In the genomic region with DNA sequence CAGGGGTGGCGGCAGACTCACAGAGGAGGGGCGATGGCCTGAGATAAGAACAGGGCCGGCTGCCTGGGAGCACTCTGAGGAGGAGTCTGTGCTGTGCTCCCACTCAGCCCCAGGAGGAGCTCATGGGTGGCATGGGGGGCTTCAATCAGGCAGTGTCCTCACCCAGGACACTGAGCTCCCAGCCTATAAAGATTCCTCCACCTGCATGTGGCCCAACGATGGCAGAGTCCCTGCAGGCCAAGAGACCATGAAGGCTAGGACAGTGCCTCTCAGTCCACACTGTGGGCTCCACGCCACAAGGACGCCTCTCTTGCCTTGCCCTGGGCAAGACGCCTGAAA, we compare ENCODE assay signal across 17 cellular contexts. TPM values are rescaled to one million over a fixed set of nuclear protein-coding genes. Genes with fewer than 3 reads are reported as not detected.
DNase-seq lines count a peak whose midpoint lies in the region; ATAC-seq, FAIRE-seq and TF ChIP-seq lines count a peak whose summit lies in the region.
"Had no signal": no experiment of that assay in that cellular context is flagged by ENCODE, and none has a peak within 500 bp of the region (broad histone marks: within the 10 kb centered on the region; RNA-seq: fewer than 3 reads in every experiment).

No MANE protein-coding gene starts in this region.

- no peak for FAIRE-seq in HepG2 (lab: Jason Lieb, UNC)
- FAIRE-seq: GM12878 had no signal

- H3K4me2 ChIP-seq in HepG2 (ENCODE audit: low read depth, low read length) (no peak overlapping the region), osteoblast (ENCODE audit: insufficient read depth, low read length) (no peak overlapping the region)

- TF ChIP-seq RAD21 in HepG2 (CRISPR knock-in tag; IDR thresholded peaks at IDR 0.05): no peak

- H4K20me1 ChIP-seq in HepG2 (ENCODE audit: insufficient read depth, low read length) (no peaks in the 10 kb centered on the region), osteoblast (ENCODE audit: insufficient read depth, low read length) (no peaks in the 10 kb centered on the region)

- POLR2A ChIA-PET in HepG2 (lab: Yijun Ruan, JAX): no interaction called here

- TF ChIP-seq POLR2A in HepG2 (IDR thresholded peaks at IDR 0.05; ENCODE audit: insufficient read depth in 1 of 2, low read depth in 2 of 2, low read length in 2 of 2) (no peak), right lobe of liver (IDR thresholded peaks at IDR 0.05) (no peak)

- H2AFZ ChIP-seq in HepG2 (ENCODE audit: low read length) (no peak overlapping the region), osteoblast (ENCODE audit: low read length) (no peak overlapping the region)
- H2AFZ ChIP-seq: GM23248 had no signal

- BruUV-seq in HepG2 (replicated peaks; lab: Mats Ljungman, UMichigan): no TSS peak

- TF ChIP-seq CTCF in HepG2 (CRISPR knock-in tag; IDR thresholded peaks at IDR 0.05): no peak
- no peak for TF ChIP-seq CTCF in right lobe of liver (IDR thresholded peaks at IDR 0.05)
- TF ChIP-seq CTCF in ascending aorta (IDR thresholded peaks at IDR 0.05): no peak
- TF ChIP-seq CTCF in osteoblast (IDR thresholded peaks at IDR 0.05; ENCODE audit: extremely low read depth, low read depth, low read length): no peak

- H3K27ac ChIP-seq in HepG2 (ENCODE audit: extremely low read length, insufficient read depth, low read length) (no peak overlapping the region), right lobe of liver (no peak overlapping the region), ascending aorta (peak overlapping the region; percentile 94 to 95), osteoblast (ENCODE audit: low read depth, low read length) (no peak overlapping the region)
- H3K27ac ChIP-seq: BLaER1 treated with 17β-estradiol and CSF1 and Interleukin-3, amounts not matched to agents 10 nM and 100 nM; GM23248 had no signal

- DNase-seq in HepG2 (ENCODE audit: low spot score) (no peak), right lobe of liver (no peak), ascending aorta (ENCODE audit: low spot score in 2 of 2) (no peak), osteoblast (ENCODE audit: insufficient read length, low spot score, missing footprints) (peak; percentile 55), KBM-7 (no peak), AG20443 (ENCODE audit: low spot score) (no peak), HPDE6-E6E7 (ENCODE audit: extremely low spot score) (no peak)
- DNase-seq: 8988T; CD4-positive, CD25-positive, alpha-beta regulatory T cell; DMS 273 treated with DMSO at 0.1 percent for 48 hours; DMS79; GM23248 had no signal

- H3K36me3 ChIP-seq in HepG2 (replicated peaks in 1 of 2; ENCODE audit: control insufficient read depth in 1 of 2, insufficient read depth in 2 of 2, low read length in 2 of 2): no peaks in the 10 kb centered on the region
- no peaks in the 10 kb centered on the region for H3K36me3 ChIP-seq in right lobe of liver
- H3K36me3 ChIP-seq in ascending aorta: no peaks in the 10 kb centered on the region
- H3K36me3 ChIP-seq in osteoblast (ENCODE audit: insufficient read depth, low read length): no peaks in the 10 kb centered on the region
- H3K36me3 ChIP-seq: BLaER1 treated with 17β-estradiol and CSF1 and Interleukin-3, amounts not matched to agents 10 nM and 100 nM had no signal

- H3K4me1 ChIP-seq in HepG2 (ENCODE audit: insufficient read depth, low read length) (no peaks in the 10 kb centered on the region; the same call in 1 of the 2 replicates), right lobe of liver (no peaks in the 10 kb centered on the region), ascending aorta (peaks cover 27 to 60% of the 10 kb centered on the region in 2 donors), osteoblast (ENCODE audit: insufficient read depth, low read length) (peaks cover 29% of the 10 kb centered on the region)

- H3K9ac ChIP-seq in HepG2 (ENCODE audit: insufficient read depth, low read depth, low read length): no peak overlapping the region
- H3K9ac ChIP-seq: GM23248 had no signal

- H3K79me2 ChIP-seq in HepG2 (ENCODE audit: insufficient read depth, low read length) (no peaks in the 10 kb centered on the region), osteoblast (ENCODE audit: insufficient read depth, low read length) (no peaks in the 10 kb centered on the region)

- ATAC-seq in HepG2 (no peak), right lobe of liver (no peak)
- ATAC-seq: GM12878 had no signal

- intact Hi-C loops in HepG2 (cut with micrococcal nuclease; ENCODE audit: unreplicated experiment) (no loop called here), right lobe of liver (cut with DNase I) (no loop called here), ascending aorta (cut with DNase I) (no loop called here)

- H3K9me3 ChIP-seq in HepG2 (ENCODE audit: low read length) (no peaks in the 10 kb centered on the region), right lobe of liver (no peaks in the 10 kb centered on the region), ascending aorta (no peaks in the 10 kb centered on the region), osteoblast (ENCODE audit: low read depth, low read length) (no peaks in the 10 kb centered on the region)
- H3K9me3 ChIP-seq: BLaER1 treated with 17β-estradiol and CSF1 and Interleukin-3, amounts not matched to agents 10 nM and 100 nM had no signal

- 28% methylated on average over 3 of the region's 7 CpGs for WGBS in HepG2 (ENCODE audit: low lambda C conversion rate)
- no CpG with 5 or more reads among the region's 7 CpGs for WGBS in right lobe of liver (ENCODE audit: insufficient coverage, low coverage, low lambda C conversion rate, missing lambda C conversion rate)

- TF ChIP-seq EP300 in HepG2 (IDR thresholded peaks at IDR 0.05; ENCODE audit: low read depth in 2 of 2, low read length in 2 of 2) (no peak), HepG2 (CRISPR knock-in tag; IDR thresholded peaks at IDR 0.05; ENCODE audit: borderline replicate concordance) (no peak)

- H3K27me3 ChIP-seq in HepG2 (ENCODE audit: control insufficient read depth in 1 of 2, insufficient read depth in 2 of 2, low read length in 2 of 2): peaks cover 9 to 45% of the 10 kb centered on the region in 2 experiments; a peak in 4 of 5 replicates
- H3K27me3 ChIP-seq in right lobe of liver: peaks cover 0 to 11% of the 10 kb centered on the region in 2 donors
- no peaks in the 10 kb centered on the region for H3K27me3 ChIP-seq in ascending aorta
- H3K27me3 ChIP-seq in osteoblast (ENCODE audit: insufficient read depth, low read length): no peaks in the 10 kb centered on the region

- H3K4me3 ChIP-seq in HepG2 (replicated peaks in 1 of 3; ENCODE audit: insufficient read depth in 1 of 3, low read depth in 2 of 3, low read length in 3 of 3) (no peak overlapping the region), right lobe of liver (no peak overlapping the region), ascending aorta (no peak overlapping the region), osteoblast (ENCODE audit: insufficient read depth, low read length) (no peak overlapping the region)
- H3K4me3 ChIP-seq: BLaER1 treated with 17β-estradiol and CSF1 and Interleukin-3, amounts not matched to agents 10 nM and 100 nM; GM12878; GM23248 had no signal

- CTCF ChIA-PET in HepG2 (lab: Yijun Ruan, JAX; ENCODE audit: low intra/inter-chr PET ratio, low total read pairs): no interaction called here

- in situ Hi-C loops in HepG2 (cut with HindIII; ENCODE audit: extremely low pct_ligation_motif_present, low pct_unique_long_range_greater_than_20kb): no loop called here
- in situ Hi-C loops in KBM-7 (cut with MboI; ENCODE audit: low pct_unique_long_range_greater_than_20kb, low sequenced_read_pairs): no loop called here

RNA-seq across cellular contexts. Expression of a gene that starts 1.9 kb away (rescaled TPM):
- total RNA-seq in HepG2 (2016; rRNA removed; fragmentation: Illumina TruSeq; extraction: Trizol) (not detected in 2 replicates), right lobe of liver (not detected), ascending aorta (4.4 TPM), osteoblast (1.8 and 2.9 TPM in 2 replicates)
- not detected in 2 replicates for total RNA-seq in HepG2 (2016; cell fraction: cytosol; rRNA removed; fragmentation: Illumina TruSeq; extraction: Trizol; ENCODE audit: low read depth)
- total RNA-seq in HepG2 (2016; cell fraction: insoluble cytoplasmic fraction; rRNA removed; fragmentation: Illumina TruSeq; extraction: Trizol): not detected in 2 replicates
- not detected in 2 replicates for total RNA-seq in HepG2 (2016; cell fraction: membrane; rRNA removed; fragmentation: Illumina TruSeq; extraction: Trizol)
- total RNA-seq in HepG2 (2016; cell fraction: nucleus; rRNA removed; fragmentation: Illumina TruSeq; extraction: Trizol): not detected in 2 replicates
- polyA plus RNA-seq in HepG2 (2011; rRNA removed): not detected in 2 replicates
- polyA plus RNA-seq in HepG2 (2011; cell fraction: cytosol; rRNA removed): not detected in 2 replicates
- polyA plus RNA-seq in HepG2 (2011; cell fraction: nucleus; rRNA removed): not detected in 2 replicates
- polyA plus RNA-seq in HepG2 (2012): not detected in 2 replicates
- not detected in 2 replicates for polyA plus RNA-seq in HepG2 (2016; cell fraction: cytosol; fragmentation: Illumina TruSeq; extraction: Trizol; ENCODE audit: low read depth)
- not detected in 2 replicates for polyA plus RNA-seq in HepG2 (2016; cell fraction: insoluble cytoplasmic fraction; fragmentation: Illumina TruSeq; extraction: Trizol; ENCODE audit: low read depth)
- polyA plus RNA-seq in HepG2 (2016; cell fraction: membrane; fragmentation: Illumina TruSeq; extraction: Trizol; ENCODE audit: low read depth): not detected in 2 replicates
- polyA plus RNA-seq in HepG2 (2016; cell fraction: nucleus; fragmentation: Illumina TruSeq; extraction: Trizol; ENCODE audit: insufficient read depth, low read depth): not detected in 2 replicates
- polyA minus RNA-seq in HepG2 (2011; rRNA and poly(A)+ RNA removed; ENCODE audit: low replicate concordance): not detected in 2 replicates
- polyA minus RNA-seq in HepG2 (2011; cell fraction: cytosol; rRNA and poly(A)+ RNA removed): not detected in 2 replicates
- polyA minus RNA-seq in HepG2 (2011; cell fraction: nucleus; rRNA and poly(A)+ RNA removed): not detected in 2 replicates
- total RNA-seq: CD4-positive, CD25-positive, alpha-beta regulatory T cell; G401; GM12878; H7; HT1080 had no signal
- polyA plus RNA-seq: CD4-positive, CD25-positive, alpha-beta regulatory T cell; GM12878 had no signal

RNA-seq across cellular contexts. Expression of a gene that starts 11.4 kb away (rescaled TPM):
- 40.5 and 45.9 TPM in 2 replicates for total RNA-seq in HepG2 (2016; rRNA removed; fragmentation: Illumina TruSeq; extraction: Trizol)
- 24.1 and 29.2 TPM in 2 replicates for total RNA-seq in HepG2 (2016; cell fraction: cytosol; rRNA removed; fragmentation: Illumina TruSeq; extraction: Trizol; ENCODE audit: low read depth)
- 42.5 and 45.7 TPM in 2 replicates for total RNA-seq in HepG2 (2016; cell fraction: insoluble cytoplasmic fraction; rRNA removed; fragmentation: Illumina TruSeq; extraction: Trizol)
- 21.9 and 24.3 TPM in 2 replicates for total RNA-seq in HepG2 (2016; cell fraction: membrane; rRNA removed; fragmentation: Illumina TruSeq; extraction: Trizol)
- total RNA-seq in HepG2 (2016; cell fraction: nucleus; rRNA removed; fragmentation: Illumina TruSeq; extraction: Trizol): 17.5 and 24.3 TPM in 2 replicates
- polyA plus RNA-seq in HepG2 (2011; rRNA removed): 75.9 and 86.5 TPM in 2 replicates
- 96.6 and 104 TPM in 2 replicates for polyA plus RNA-seq in HepG2 (2011; cell fraction: cytosol; rRNA removed)
- polyA plus RNA-seq in HepG2 (2011; cell fraction: nucleus; rRNA removed): 34.4 and 41.3 TPM in 2 replicates
- 102 and 132 TPM in 2 replicates for polyA plus RNA-seq in HepG2 (2012)
- 115 and 123 TPM in 2 replicates for polyA plus RNA-seq in HepG2 (2016; cell fraction: cytosol; fragmentation: Illumina TruSeq; extraction: Trizol; ENCODE audit: low read depth)
- polyA plus RNA-seq in HepG2 (2016; cell fraction: insoluble cytoplasmic fraction; fragmentation: Illumina TruSeq; extraction: Trizol; ENCODE audit: low read depth): 264 and 272 TPM in 2 replicates
- polyA plus RNA-seq in HepG2 (2016; cell fraction: membrane; fragmentation: Illumina TruSeq; extraction: Trizol; ENCODE audit: low read depth): 102 and 111 TPM in 2 replicates
- polyA plus RNA-seq in HepG2 (2016; cell fraction: nucleus; fragmentation: Illumina TruSeq; extraction: Trizol; ENCODE audit: insufficient read depth, low read depth): 126 and 133 TPM in 2 replicates
- 57.6 and 195 TPM in 2 replicates for polyA minus RNA-seq in HepG2 (2011; rRNA and poly(A)+ RNA removed; ENCODE audit: low replicate concordance)
- 20.0 and 34.2 TPM in 2 replicates for polyA minus RNA-seq in HepG2 (2011; cell fraction: cytosol; rRNA and poly(A)+ RNA removed)
- polyA minus RNA-seq in HepG2 (2011; cell fraction: nucleus; rRNA and poly(A)+ RNA removed): 23.4 and 30.2 TPM in 2 replicates
- total RNA-seq in right lobe of liver: 10 to 100 TPM; 30.2 to 96.9 (median 72.0) TPM
- 11.7 TPM for total RNA-seq in ascending aorta
- total RNA-seq in osteoblast: 14.5 and 14.7 TPM in 2 replicates

RNA-seq across cellular contexts. Expression of a gene that starts 11.8 kb away (rescaled TPM):
- total RNA-seq in HepG2 (2016; rRNA removed; fragmentation: Illumina TruSeq; extraction: Trizol) (30.8 and 45.9 TPM in 2 replicates), right lobe of liver (10 to 100 TPM; 11.5 to 22.1 (median 13.1) TPM), ascending aorta (15.6 TPM), osteoblast (28.6 and 31.2 TPM in 2 replicates)
- total RNA-seq in HepG2 (2016; cell fraction: cytosol; rRNA removed; fragmentation: Illumina TruSeq; extraction: Trizol; ENCODE audit: low read depth): 6.9 and 8.1 TPM in 2 replicates
- 31.8 and 45.0 TPM in 2 replicates for total RNA-seq in HepG2 (2016; cell fraction: insoluble cytoplasmic fraction; rRNA removed; fragmentation: Illumina TruSeq; extraction: Trizol)
- 15.6 and 16.4 TPM in 2 replicates for total RNA-seq in HepG2 (2016; cell fraction: membrane; rRNA removed; fragmentation: Illumina TruSeq; extraction: Trizol)
- total RNA-seq in HepG2 (2016; cell fraction: nucleus; rRNA removed; fragmentation: Illumina TruSeq; extraction: Trizol): 25.8 TPM in 2 replicates
- polyA plus RNA-seq in HepG2 (2011; rRNA removed): 18.2 and 24.0 TPM in 2 replicates
- polyA plus RNA-seq in HepG2 (2011; cell fraction: cytosol; rRNA removed): 22.4 and 22.6 TPM in 2 replicates
- 15.8 and 23.5 TPM in 2 replicates for polyA plus RNA-seq in HepG2 (2011; cell fraction: nucleus; rRNA removed)
- polyA plus RNA-seq in HepG2 (2012): 15.2 and 20.1 TPM in 2 replicates
- polyA plus RNA-seq in HepG2 (2016; cell fraction: cytosol; fragmentation: Illumina TruSeq; extraction: Trizol; ENCODE audit: low read depth): 2.1 and 2.9 TPM in 2 replicates
- polyA plus RNA-seq in HepG2 (2016; cell fraction: insoluble cytoplasmic fraction; fragmentation: Illumina TruSeq; extraction: Trizol; ENCODE audit: low read depth): 33.3 and 34.6 TPM in 2 replicates
- polyA plus RNA-seq in HepG2 (2016; cell fraction: membrane; fragmentation: Illumina TruSeq; extraction: Trizol; ENCODE audit: low read depth): 7.7 and 8.3 TPM in 2 replicates
- 31.4 and 35.8 TPM in 2 replicates for polyA plus RNA-seq in HepG2 (2016; cell fraction: nucleus; fragmentation: Illumina TruSeq; extraction: Trizol; ENCODE audit: insufficient read depth, low read depth)
- polyA minus RNA-seq in HepG2 (2011; rRNA and poly(A)+ RNA removed; ENCODE audit: low replicate concordance): 41.6 and 67.3 TPM in 2 replicates
- polyA minus RNA-seq in HepG2 (2011; cell fraction: cytosol; rRNA and poly(A)+ RNA removed): 10.7 and 14.6 TPM in 2 replicates
- 14.3 and 20.4 TPM in 2 replicates for polyA minus RNA-seq in HepG2 (2011; cell fraction: nucleus; rRNA and poly(A)+ RNA removed)

RNA-seq across cellular contexts. Expression of a gene that starts 12.5 kb away (rescaled TPM):
- total RNA-seq in HepG2 (2016; rRNA removed; fragmentation: Illumina TruSeq; extraction: Trizol) (not detected in 2 replicates), right lobe of liver (not detected), ascending aorta (not detected), osteoblast (not detected in 2 replicates)
- not detected in 2 replicates for total RNA-seq in HepG2 (2016; cell fraction: cytosol; rRNA removed; fragmentation: Illumina TruSeq; extraction: Trizol; ENCODE audit: low read depth)
- total RNA-seq in HepG2 (2016; cell fraction: insoluble cytoplasmic fraction; rRNA removed; fragmentation: Illumina TruSeq; extraction: Trizol): not detected in 2 replicates
- total RNA-seq in HepG2 (2016; cell fraction: membrane; rRNA removed; fragmentation: Illumina TruSeq; extraction: Trizol): not detected in 2 replicates
- not detected in 2 replicates for total RNA-seq in HepG2 (2016; cell fraction: nucleus; rRNA removed; fragmentation: Illumina TruSeq; extraction: Trizol)
- 0.04 and 0.17 TPM in 2 replicates for polyA plus RNA-seq in HepG2 (2011; rRNA removed)
- 0.07 and 0.17 TPM in 2 replicates for polyA plus RNA-seq in HepG2 (2011; cell fraction: cytosol; rRNA removed)
- 0.19 TPM in 1 of 2 replicates, not detected in the other for polyA plus RNA-seq in HepG2 (2011; cell fraction: nucleus; rRNA removed)
- polyA plus RNA-seq in HepG2 (2012): 0.09 TPM in 1 of 2 replicates, not detected in the other
- polyA plus RNA-seq in HepG2 (2016; cell fraction: cytosol; fragmentation: Illumina TruSeq; extraction: Trizol; ENCODE audit: low read depth): 0.07 TPM in 1 of 2 replicates, not detected in the other
- polyA plus RNA-seq in HepG2 (2016; cell fraction: insoluble cytoplasmic fraction; fragmentation: Illumina TruSeq; extraction: Trizol; ENCODE audit: low read depth): not detected in 2 replicates
- polyA plus RNA-seq in HepG2 (2016; cell fraction: membrane; fragmentation: Illumina TruSeq; extraction: Trizol; ENCODE audit: low read depth): not detected in 2 replicates
- not detected in 2 replicates for polyA plus RNA-seq in HepG2 (2016; cell fraction: nucleus; fragmentation: Illumina TruSeq; extraction: Trizol; ENCODE audit: insufficient read depth, low read depth)
- 3.1 TPM in 1 of 2 replicates, not detected in the other for polyA minus RNA-seq in HepG2 (2011; rRNA and poly(A)+ RNA removed; ENCODE audit: low replicate concordance)
- not detected in 2 replicates for polyA minus RNA-seq in HepG2 (2011; cell fraction: cytosol; rRNA and poly(A)+ RNA removed)
- polyA minus RNA-seq in HepG2 (2011; cell fraction: nucleus; rRNA and poly(A)+ RNA removed): not detected in 2 replicates
- total RNA-seq: CD4-positive, CD25-positive, alpha-beta regulatory T cell; G401; GM12878; GM23248; H7 had no signal
- polyA plus RNA-seq: CD4-positive, CD25-positive, alpha-beta regulatory T cell had no signal

RNA-seq across cellular contexts. Expression of a gene that starts 35.2 kb away (rescaled TPM):
- total RNA-seq in HepG2 (2016; rRNA removed; fragmentation: Illumina TruSeq; extraction: Trizol) (not detected in 2 replicates), right lobe of liver (not detected), ascending aorta (not detected), osteoblast (not detected in 2 replicates)
- total RNA-seq in HepG2 (2016; cell fraction: cytosol; rRNA removed; fragmentation: Illumina TruSeq; extraction: Trizol; ENCODE audit: low read depth): not detected in 2 replicates
- total RNA-seq in HepG2 (2016; cell fraction: insoluble cytoplasmic fraction; rRNA removed; fragmentation: Illumina TruSeq; extraction: Trizol): not detected in 2 replicates
- not detected in 2 replicates for total RNA-seq in HepG2 (2016; cell fraction: membrane; rRNA removed; fragmentation: Illumina TruSeq; extraction: Trizol)
- not detected in 2 replicates for total RNA-seq in HepG2 (2016; cell fraction: nucleus; rRNA removed; fragmentation: Illumina TruSeq; extraction: Trizol)
- polyA plus RNA-seq in HepG2 (2011; rRNA removed): not detected in 2 replicates
- not detected in 2 replicates for polyA plus RNA-seq in HepG2 (2011; cell fraction: cytosol; rRNA removed)
- not detected in 2 replicates for polyA plus RNA-seq in HepG2 (2011; cell fraction: nucleus; rRNA removed)
- polyA plus RNA-seq in HepG2 (2012): not detected in 2 replicates
- not detected in 2 replicates for polyA plus RNA-seq in HepG2 (2016; cell fraction: cytosol; fragmentation: Illumina TruSeq; extraction: Trizol; ENCODE audit: low read depth)
- polyA plus RNA-seq in HepG2 (2016; cell fraction: insoluble cytoplasmic fraction; fragmentation: Illumina TruSeq; extraction: Trizol; ENCODE audit: low read depth): not detected in 2 replicates
- not detected in 2 replicates for polyA plus RNA-seq in HepG2 (2016; cell fraction: membrane; fragmentation: Illumina TruSeq; extraction: Trizol; ENCODE audit: low read depth)
- not detected in 2 replicates for polyA plus RNA-seq in HepG2 (2016; cell fraction: nucleus; fragmentation: Illumina TruSeq; extraction: Trizol; ENCODE audit: insufficient read depth, low read depth)
- polyA minus RNA-seq in HepG2 (2011; rRNA and poly(A)+ RNA removed; ENCODE audit: low replicate concordance): 0.26 TPM in 1 of 2 replicates, not detected in the other
- not detected in 2 replicates for polyA minus RNA-seq in HepG2 (2011; cell fraction: cytosol; rRNA and poly(A)+ RNA removed)
- not detected in 2 replicates for polyA minus RNA-seq in HepG2 (2011; cell fraction: nucleus; rRNA and poly(A)+ RNA removed)
- total RNA-seq: CD4-positive, CD25-positive, alpha-beta regulatory T cell; G401; GM12878; GM23248; HT1080 had no signal
- polyA plus RNA-seq: CD4-positive, CD25-positive, alpha-beta regulatory T cell; GM23248 had no signal

Comparison
In these comparisons a context has a peak if more than half of its experiments do, and no peak if none do; other contexts are left out.
1. H3K27ac ChIP-seq: peak in ascending aorta (2 of 2); none in HepG2 (single experiment), right lobe of liver (0 of 3) and osteoblast (single experiment).